2 cellular contexts compared by ENCODE assay signal in genomic region chr11:72217856-72218745, GRCh38.
TF ChIP-seq lines count a peak whose summit lies in the region.

No MANE protein-coding gene starts in this region.

TF ChIP-seq in K562, 482 proteins besides CTCF, POLR2A, EP300 and RAD21:
- TF ChIP-seq KAT2B (IDR thresholded peaks at IDR 0.05; ENCODE audit: low read depth, low read length) (no peak), ZNF668 (CRISPR knock-in tag; IDR thresholded peaks at IDR 0.05) (no peak), GTF2E2 (tag; IDR thresholded peaks at IDR 0.05) (no peak), ELF4 (CRISPR knock-in tag; IDR thresholded peaks at IDR 0.05) (no peak), TARDBP (IDR thresholded peaks at IDR 0.05) (no peak), ARID1B (IDR thresholded peaks at IDR 0.05) (no peak), GMEB1 (CRISPR knock-in tag; IDR thresholded peaks at IDR 0.05) (no peak), NFE2L1 (tag; IDR thresholded peaks at IDR 0.05; ENCODE audit: borderline replicate concordance, low read depth) (no peak), RNF2 (IDR thresholded peaks at IDR 0.05) (no peak), ZNF24 (IDR thresholded peaks at IDR 0.05) (no peak), KLF6 (CRISPR knock-in tag; IDR thresholded peaks at IDR 0.05; ENCODE audit: borderline replicate concordance) (no peak), MYNN (IDR thresholded peaks at IDR 0.05) (no peak), MYNN (CRISPR knock-in tag; IDR thresholded peaks at IDR 0.05) (no peak), CCNT2 (IDR thresholded peaks at IDR 0.05; ENCODE audit: borderline replicate concordance, extremely low read depth, insufficient read length, low read depth, low read length) (no peak), ZNF232 (CRISPR knock-in tag; IDR thresholded peaks at IDR 0.05) (no peak), CGGBP1 (CRISPR knock-in tag; IDR thresholded peaks at IDR 0.05) (no peak), POLR2AphosphoS2 (IDR thresholded peaks at IDR 0.05; ENCODE audit: low read length) (no peak), ZNF444 (CRISPR knock-in tag; IDR thresholded peaks at IDR 0.05) (no peak), PTBP1 (IDR thresholded peaks at IDR 0.05; ENCODE audit: low read depth, low read length) (no peak)
- TF ChIP-seq, protein P1, sequence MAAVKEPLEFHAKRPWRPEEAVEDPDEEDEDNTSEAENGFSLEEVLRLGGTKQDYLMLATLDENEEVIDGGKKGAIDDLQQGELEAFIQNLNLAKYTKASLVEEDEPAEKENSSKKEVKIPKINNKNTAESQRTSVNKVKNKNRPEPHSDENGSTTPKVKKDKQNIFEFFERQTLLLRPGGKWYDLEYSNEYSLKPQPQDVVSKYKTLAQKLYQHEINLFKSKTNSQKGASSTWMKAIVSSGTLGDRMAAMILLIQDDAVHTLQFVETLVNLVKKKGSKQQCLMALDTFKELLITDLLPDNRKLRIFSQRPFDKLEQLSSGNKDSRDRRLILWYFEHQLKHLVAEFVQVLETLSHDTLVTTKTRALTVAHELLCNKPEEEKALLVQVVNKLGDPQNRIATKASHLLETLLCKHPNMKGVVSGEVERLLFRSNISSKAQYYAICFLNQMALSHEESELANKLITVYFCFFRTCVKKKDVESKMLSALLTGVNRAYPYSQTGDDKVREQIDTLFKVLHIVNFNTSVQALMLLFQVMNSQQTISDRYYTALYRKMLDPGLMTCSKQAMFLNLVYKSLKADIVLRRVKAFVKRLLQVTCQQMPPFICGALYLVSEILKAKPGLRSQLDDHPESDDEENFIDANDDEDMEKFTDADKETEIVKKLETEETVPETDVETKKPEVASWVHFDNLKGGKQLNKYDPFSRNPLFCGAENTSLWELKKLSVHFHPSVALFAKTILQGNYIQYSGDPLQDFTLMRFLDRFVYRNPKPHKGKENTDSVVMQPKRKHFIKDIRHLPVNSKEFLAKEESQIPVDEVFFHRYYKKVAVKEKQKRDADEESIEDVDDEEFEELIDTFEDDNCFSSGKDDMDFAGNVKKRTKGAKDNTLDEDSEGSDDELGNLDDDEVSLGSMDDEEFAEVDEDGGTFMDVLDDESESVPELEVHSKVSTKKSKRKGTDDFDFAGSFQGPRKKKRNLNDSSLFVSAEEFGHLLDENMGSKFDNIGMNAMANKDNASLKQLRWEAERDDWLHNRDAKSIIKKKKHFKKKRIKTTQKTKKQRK (IDR thresholded peaks at IDR 0.05; ENCODE audit: borderline replicate concordance, low read depth, low read length): no peak
TF ChIP-seq in K562: peak in this region for 0.

TF ChIP-seq in GM12891, 5 proteins besides CTCF, POLR2A, EP300 and RAD21:
- no peak for TF ChIP-seq POLR2AphosphoS5 (IDR thresholded peaks at IDR 0.05; ENCODE audit: low read depth, low read length)
- no peak for TF ChIP-seq POU2F2 (IDR thresholded peaks at IDR 0.05; ENCODE audit: low read depth, low read length)
- TF ChIP-seq PAX5 (IDR thresholded peaks at IDR 0.05; ENCODE audit: insufficient read depth, low read length, severe bottlenecking): no peak
- no peak for TF ChIP-seq SPI1 (IDR thresholded peaks at IDR 0.05; ENCODE audit: low read depth, low read length)
- no peak for TF ChIP-seq TAF1 (IDR thresholded peaks at IDR 0.05; ENCODE audit: low read depth, low read length)
